In genomic region chr16:4315185-4316102, GRCh38 we compare ENCODE assay signal across 8 cellular contexts. TPM values are rescaled to one million over a fixed set of nuclear protein-coding genes. Genes with fewer than 3 reads are reported as not detected.
DNase-seq lines count a peak whose midpoint lies in the region; ATAC-seq and TF ChIP-seq lines count a peak whose summit lies in the region.

GLIS2 (plus strand) TSS chr16:4316067; CDS start chr16:4332281, 16,214 bp downstream.

- TF ChIP-seq EP300 in gastroesophageal sphincter (IDR thresholded peaks at IDR 0.05): no peak

- peak; percentile 27 for DNase-seq in activated naive CD4-positive, alpha-beta T cell treated with Interleukin-2 at 50 U/mL for 16 hours
- no peak for DNase-seq in activated naive CD4-positive, alpha-beta T cell treated with anti-CD3 and anti-CD28 coated beads, Interleukin-2, amount 50 U/mL, for 16 hours
- DNase-seq in NCI-H2227 treated with DMSO at 0.1 percent for 48 hours (lab: John Stamatoyannopoulos, UW): peak; percentile 87
- DNase-seq in activated naive CD4-positive, alpha-beta T cell treated with anti-CD3 and anti-CD28 coated beads, Interleukin-2, amount 50 U/mL, for 72 hours (ENCODE audit: low spot score in 2 of 2): no peak
- no peak for DNase-seq in stimulated activated CD4-positive, alpha-beta T cell treated with anti-CD3 and anti-CD28 coated beads, Interleukin-2, amount 100 ng/mL, for 48 hours

- H3K27ac Mint-ChIP-seq in activated naive CD4-positive, alpha-beta T cell treated with anti-CD3 and anti-CD28 coated beads, Interleukin-2, amount 50 U/mL, for 72 hours: peak within 1 kb of the TSS in 1 of 2 donors; percentile 72

- H3K9me3 Mint-ChIP-seq in activated naive CD4-positive, alpha-beta T cell treated with anti-CD3 and anti-CD28 coated beads, Interleukin-2, amount 50 U/mL, for 72 hours: no peaks in the 10 kb centered on the region

- peak in 1 of 4 experiments; percentile 14 for TF ChIP-seq CTCF in gastroesophageal sphincter (IDR thresholded peaks at IDR 0.05)
- no peak for TF ChIP-seq CTCF in neutrophil (IDR thresholded peaks at IDR 0.05)

- no CpG with 5 or more reads among the region's 114 CpGs for WGBS in gastroesophageal sphincter (ENCODE audit: low coverage in 1 of 2), 2 donors

- H3K27me3 ChIP-seq in gastroesophageal sphincter: no peaks in the 10 kb centered on the region
- H3K27me3 ChIP-seq in neutrophil: peaks cover 91% of the 10 kb centered on the region

- H3K9me3 ChIP-seq in gastroesophageal sphincter (no peaks in the 10 kb centered on the region), neutrophil (no peaks in the 10 kb centered on the region)

- no peaks in the 10 kb centered on the region for H3K36me3 ChIP-seq in gastroesophageal sphincter
- H3K36me3 ChIP-seq in neutrophil: no peaks in the 10 kb centered on the region

- H3K4me3 ChIP-seq in gastroesophageal sphincter: peak within 1 kb of the TSS; percentile 54 to 89
- H3K4me3 ChIP-seq in neutrophil (ENCODE audit: low read depth in 1 of 2, low read length in 1 of 2): peak within 1 kb of the TSS; percentile 57 to 72

- peak; percentile 51 to 59 for ATAC-seq in activated naive CD4-positive, alpha-beta T cell treated with anti-CD3 and anti-CD28 coated beads, Interleukin-2, amount 50 U/mL, for 72 hours
- ATAC-seq in gastroesophageal sphincter (peak; percentile 88), GM21825 (IDR thresholded peaks at IDR 0.05; ENCODE audit: unreplicated experiment) (no peak)

- H3K27ac ChIP-seq in gastroesophageal sphincter: peak within 1 kb of the TSS; percentile 80 to 100 (median 98)
- H3K27ac ChIP-seq in neutrophil: no peak within 1 kb of the TSS

- TF ChIP-seq POLR2A in gastroesophageal sphincter (IDR thresholded peaks at IDR 0.05): peak in 1 of 2 donors; percentile 48

- peaks cover 0 to 69% (median 41%) of the 10 kb centered on the region in 3 donors for H3K4me1 ChIP-seq in gastroesophageal sphincter
- H3K4me1 ChIP-seq in neutrophil (ENCODE audit: control insufficient read depth in 1 of 2, insufficient read depth in 1 of 2, low read depth in 1 of 2, low read length in 1 of 2): peaks cover 18 to 24% of the 10 kb centered on the region in 2 experiments

- H3K36me3 Mint-ChIP-seq in activated naive CD4-positive, alpha-beta T cell treated with anti-CD3 and anti-CD28 coated beads, Interleukin-2, amount 50 U/mL, for 72 hours: peaks cover 8 to 11% of the 10 kb centered on the region in 2 donors

RNA-seq across cellular contexts. Expression of gene GLIS2, which starts in this region (rescaled TPM):
- total RNA-seq in activated naive CD4-positive, alpha-beta T cell treated with anti-CD3 and anti-CD28 coated beads, Interleukin-2, amount 50 U/mL, for 72 hours: under 1 TPM; 0.16 to 0.80 TPM
- total RNA-seq in gastroesophageal sphincter: 10 to 100 TPM in 1 of 4 donors, 1 to 10 TPM in 3; 5.7 to 26.9 (median 7.9) TPM

Comparison
In these comparisons a context has a peak if more than half of its experiments do, and no peak if none do; other contexts are left out.
1. DNase-seq: peak in activated naive CD4-positive, alpha-beta T cell treated with Interleukin-2 at 50 U/mL for 16 hours (single experiment) and NCI-H2227 treated with DMSO at 0.1 percent for 48 hours (single experiment); none in activated naive CD4-positive, alpha-beta T cell treated with anti-CD3 and anti-CD28 coated beads, Interleukin-2, amount 50 U/mL, for 16 hours (single experiment), activated naive CD4-positive, alpha-beta T cell treated with anti-CD3 and anti-CD28 coated beads, Interleukin-2, amount 50 U/mL, for 72 hours (0 of 2) and stimulated activated CD4-positive, alpha-beta T cell treated with anti-CD3 and anti-CD28 coated beads, Interleukin-2, amount 100 ng/mL, for 48 hours (0 of 2).
2. Peak in ATAC-seq in activated naive CD4-positive, alpha-beta T cell treated with anti-CD3 and anti-CD28 coated beads, Interleukin-2, amount 50 U/mL, for 72 hours; RNA of the gene not detected or under 1 TPM.